14 cellular contexts compared by ENCODE assay signal in the genomic region with DNA sequence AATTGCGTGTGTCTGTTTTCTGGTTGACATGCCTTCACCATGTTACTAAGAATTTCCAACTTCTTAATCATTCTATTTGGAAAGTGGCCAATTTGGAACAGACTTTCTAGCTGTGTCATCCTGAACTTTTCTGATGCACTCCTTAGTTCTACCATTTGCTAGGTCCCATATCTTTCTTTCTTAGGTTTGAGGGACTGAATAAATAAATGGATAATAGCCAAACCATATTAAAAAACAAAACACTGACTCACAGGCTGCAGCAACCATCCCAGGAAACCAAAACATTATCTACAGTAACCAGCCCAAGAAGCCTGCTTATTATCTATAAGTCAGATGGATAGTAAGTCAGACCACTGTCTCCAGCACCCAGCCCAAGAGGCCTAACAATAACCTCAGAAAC. TPM values are rescaled to one million over a fixed set of nuclear protein-coding genes. Genes with fewer than 3 reads are reported as not detected.
DNase-seq lines count a peak whose midpoint lies in the region; ATAC-seq, FAIRE-seq and TF ChIP-seq lines count a peak whose summit lies in the region.
"Had no signal": no experiment of that assay in that cellular context is flagged by ENCODE, and none has a peak within 500 bp of the region (broad histone marks: within the 10 kb centered on the region; RNA-seq: fewer than 3 reads in every experiment).

No MANE protein-coding gene starts in this region.

- H3K4me3 ChIP-seq in heart right ventricle (no peak overlapping the region), astrocyte (ENCODE audit: insufficient read depth, low read depth, low read length) (no peak overlapping the region), right cardiac atrium (ENCODE audit: low read length) (no peak overlapping the region)
- H3K4me3 ChIP-seq: thyroid gland had no signal

- H3K9ac ChIP-seq in astrocyte (ENCODE audit: low read length): peak overlapping the region; percentile 25

- no peak for TF ChIP-seq CTCF in heart right ventricle (IDR thresholded peaks at IDR 0.05)
- no peak for TF ChIP-seq CTCF in astrocyte (IDR thresholded peaks at IDR 0.05; ENCODE audit: insufficient read depth, low read depth, low read length)

- H2AFZ ChIP-seq in astrocyte (ENCODE audit: low read depth, low read length): no peak overlapping the region

- H3K27ac ChIP-seq in heart right ventricle (peak overlapping the region in 4 of 10 donors; percentile 36 to 52 (median 40)), astrocyte (ENCODE audit: low read depth, low read length) (peak overlapping the region; percentile 80), right cardiac atrium (ENCODE audit: low read length) (no peak overlapping the region)

- FAIRE-seq in astrocyte (lab: Jason Lieb, UNC): peak; percentile 98
- FAIRE-seq: GM12892 had no signal

- peaks cover 2% of the 10 kb centered on the region for H3K9me3 Mint-ChIP-seq in astrocyte (ENCODE audit: unreplicated experiment)
- H3K9me3 Mint-ChIP-seq: memory B cell had no signal

- H3K4me1 ChIP-seq in heart right ventricle (peaks cover 0 to 48% (median 31%) of the 10 kb centered on the region in 9 donors), astrocyte (ENCODE audit: insufficient read depth, low read length) (peaks cover 39% of the 10 kb centered on the region), right cardiac atrium (ENCODE audit: control insufficient read depth, insufficient read depth, low read length) (peaks cover 12% of the 10 kb centered on the region)

- H3K4me3 Mint-ChIP-seq in astrocyte (ENCODE audit: unreplicated experiment): no peak overlapping the region
- H3K4me3 Mint-ChIP-seq: memory B cell had no signal

- H4K20me1 ChIP-seq in astrocyte (ENCODE audit: insufficient read depth, low read length): no peaks in the 10 kb centered on the region

- no peak overlapping the region for H3K27ac Mint-ChIP-seq in astrocyte (ENCODE audit: unreplicated experiment)
- H3K27ac Mint-ChIP-seq: memory B cell had no signal

- H3K4me2 ChIP-seq in astrocyte (ENCODE audit: low read length): peak overlapping the region; percentile 43

- H3K36me3 Mint-ChIP-seq in astrocyte (ENCODE audit: low read depth, unreplicated experiment): peaks cover 2% of the 10 kb centered on the region

- peaks cover 2% of the 10 kb centered on the region for H3K4me1 Mint-ChIP-seq in astrocyte (ENCODE audit: low read depth, unreplicated experiment)

- H3K79me2 ChIP-seq in astrocyte (ENCODE audit: insufficient read depth, low read length): no peaks in the 10 kb centered on the region

- DNase-seq in heart right ventricle (no peak), cardiac septum (ENCODE audit: low spot score) (no peak), astrocyte (ENCODE audit: low read depth) (peak; percentile 90), right cardiac atrium (no peak), NCI-H2196 treated with DMSO at 0.1 percent for 48 hours (lab: John Stamatoyannopoulos, UW; ENCODE audit: unreplicated experiment) (no peak), NCI-H524 (lab: John Stamatoyannopoulos, UW) (no peak), NOMO-1 (lab: John Stamatoyannopoulos, UW; ENCODE audit: unreplicated experiment in 2 of 2) (no peak)
- DNase-seq: activated T-cell treated with anti-CD3 and anti-CD28 coated beads, Interleukin-2, amount 50 U/mL, for 48 hours; NCI-H1694 treated with DMSO at 0.1 percent for 48 hours; stimulated activated CD4-positive, alpha-beta T cell treated with anti-CD3 and anti-CD28 coated beads, Interleukin-1b, Interleukin-23, amount 100 ng/mL, for 48 hours; thyroid gland had no signal

- ATAC-seq in heart right ventricle: peak in 7 of 8 donors; percentile 36 to 74 (median 48)
- ATAC-seq in right cardiac atrium: peak; percentile 23 to 47
- ATAC-seq in GM18907 (IDR thresholded peaks at IDR 0.05; ENCODE audit: unreplicated experiment): no peak

- H3K9me3 ChIP-seq in heart right ventricle: no peaks in the 10 kb centered on the region
- no peaks in the 10 kb centered on the region for H3K9me3 ChIP-seq in astrocyte (ENCODE audit: insufficient read depth, low read depth, low read length)
- H3K9me3 ChIP-seq in right cardiac atrium (ENCODE audit: control insufficient read depth, low read length): no peaks in the 10 kb centered on the region
- H3K9me3 ChIP-seq: thyroid gland had no signal

- intact Hi-C loops in heart right ventricle (cut with DNase I) (loop anchor here in 1 of 10 donors (10.0 kb wide), 1 partner anchor 137 kb away; no protein-coding TSS in a partner anchor), cardiac septum (cut with DNase I) (no loop called here), right cardiac atrium (cut with DNase I) (no loop called here)

- H3K36me3 ChIP-seq in heart right ventricle (no peaks in the 10 kb centered on the region), astrocyte (ENCODE audit: insufficient read depth, low read length) (no peaks in the 10 kb centered on the region)
- H3K36me3 ChIP-seq: thyroid gland had no signal

- H3K27me3 ChIP-seq in heart right ventricle (no peaks in the 10 kb centered on the region), astrocyte (ENCODE audit: insufficient read depth, low read length) (no peaks in the 10 kb centered on the region), right cardiac atrium (ENCODE audit: control insufficient read depth, insufficient read depth) (no peaks in the 10 kb centered on the region)
- H3K27me3 ChIP-seq: thyroid gland had no signal

- 23 to 36% methylated on average over 1 of the region's 1 CpG for WGBS in heart right ventricle, 2 donors
- 16% methylated on average over 1 of the region's 1 CpG for WGBS in right cardiac atrium

- peaks cover 14% of the 10 kb centered on the region for H3K27me3 Mint-ChIP-seq in astrocyte (ENCODE audit: low read depth, unreplicated experiment)
- H3K27me3 Mint-ChIP-seq: memory B cell had no signal

RNA-seq across cellular contexts. Expression of gene PLET1, which starts 57.5 kb away (rescaled TPM):
- total RNA-seq in heart right ventricle: not detected
- not detected for polyA plus RNA-seq in heart right ventricle
- not detected for total RNA-seq in cardiac septum
- total RNA-seq in astrocyte: not detected in 2 replicates
- not detected for total RNA-seq in right cardiac atrium
- not detected for polyA plus RNA-seq in right cardiac atrium
- total RNA-seq: thyroid gland had no signal
